In genomic region chr16:86676216-86676800, GRCh38 we compare ENCODE assay signal across 1 cellular context.
TF ChIP-seq lines count a peak whose summit lies in the region.

No MANE protein-coding gene starts in this region.

TF ChIP-seq in SK-N-SH, 30 proteins besides CTCF, POLR2A, EP300 and RAD21 (continued from another document):
- TF ChIP-seq PBX3 (IDR thresholded peaks at IDR 0.05) (peak; percentile 70), FOXJ3 (CRISPR knock-in tag; IDR thresholded peaks at IDR 0.05) (no peak), NFIC (IDR thresholded peaks at IDR 0.05; ENCODE audit: borderline replicate concordance) (peak; percentile 36; the same call in 1 of the 2 replicates), SIN3A (IDR thresholded peaks at IDR 0.05; ENCODE audit: borderline replicate concordance, low read depth, low read length) (no peak), POLR2AphosphoS5 (IDR thresholded peaks at IDR 0.05; ENCODE audit: low read depth, low read length) (no peak), SMC3 (IDR thresholded peaks at IDR 0.05; ENCODE audit: low read depth, low read length) (no peak), TAF1 (IDR thresholded peaks at IDR 0.05; ENCODE audit: borderline replicate concordance, low read depth, low read length) (no peak), RCOR1 (IDR thresholded peaks at IDR 0.05; ENCODE audit: low read length) (no peak), ELF1 (IDR thresholded peaks at IDR 0.05) (no peak), ZBTB33 (IDR thresholded peaks at IDR 0.05; ENCODE audit: borderline replicate concordance, low read depth) (no peak), IRF3 (IDR thresholded peaks at IDR 0.05; ENCODE audit: low read depth, low read length) (no peak), GATA2 (CRISPR knock-in tag; IDR thresholded peaks at IDR 0.05) (no peak), USF2 (IDR thresholded peaks at IDR 0.05; ENCODE audit: borderline replicate concordance, low read depth, low read length) (no peak), MXI1 (IDR thresholded peaks at IDR 0.05; ENCODE audit: low read depth, low read length) (no peak)
